8 cellular contexts compared by ENCODE assay signal in genomic region chr11:64269380-64270234, GRCh38. TPM values are rescaled to one million over a fixed set of nuclear protein-coding genes. Genes with fewer than 3 reads are reported as not detected.
DNase-seq lines count a peak whose midpoint lies in the region; ATAC-seq lines count a peak whose summit lies in the region.

No MANE protein-coding gene starts in this region.

- peaks cover 37% of the 10 kb centered on the region for H3K36me3 Mint-ChIP-seq in effector memory CD8-positive, alpha-beta T cell (ENCODE audit: insufficient read depth)
- H3K36me3 Mint-ChIP-seq in memory B cell, result no peaks in the 10 kb centered on the region

- H3K4me3 Mint-ChIP-seq in effector memory CD8-positive, alpha-beta T cell, result peak overlapping the region; percentile 96 to 97
- peak overlapping the region; percentile 97 for H3K4me3 Mint-ChIP-seq in memory B cell

- DNase-seq in COLO829 (ENCODE audit: low spot score) (peak; percentile 92), HT-29 (ENCODE audit: low spot score) (peak; percentile 99), memory B cell (ENCODE audit: low spot score in 2 of 2) (peak; percentile 88 to 91)
- peak; percentile 95 for DNase-seq in NK-92 treated with Interleukin-12 subunit alpha and Interleukin-12 subunit beta, amount 100 ng/mL, for 24 hours (lab: John Stamatoyannopoulos, UW)
- DNase-seq in activated CD8-positive, alpha-beta memory T cell treated with anti-CD3 and anti-CD28 coated beads for 4 hours (ENCODE audit: low read depth in 2 of 2), result peak; percentile 94 to 96
- DNase-seq in effector memory CD8-positive, alpha-beta T cell, result peak; percentile 96 to 97 (median 97)
- DNase-seq in stimulated activated CD8-positive, alpha-beta memory T cell treated with anti-CD3 and anti-CD28 coated beads, Interleukin-12 subunit alpha, Interleukin-12 subunit beta, amount 100 ng/mL, for 1 hour (ENCODE audit: low read depth), result peak; percentile 96

- ATAC-seq in GM21360 (IDR thresholded peaks at IDR 0.05; ENCODE audit: unreplicated experiment), result peak; percentile 51
- peak; percentile 75 for ATAC-seq in effector memory CD8-positive, alpha-beta T cell (replicated peaks)
- ATAC-seq in memory B cell (ENCODE audit: low read depth), result peak; percentile 70

- peaks cover 18 to 24% of the 10 kb centered on the region in 2 donors for H3K4me1 Mint-ChIP-seq in effector memory CD8-positive, alpha-beta T cell (ENCODE audit: low read depth in 2 of 2)
- H3K4me1 Mint-ChIP-seq in memory B cell, result peaks cover 13% of the 10 kb centered on the region

- peak overlapping the region; percentile 96 to 98 for H3K27ac Mint-ChIP-seq in effector memory CD8-positive, alpha-beta T cell
- H3K27ac Mint-ChIP-seq in memory B cell, result peak overlapping the region; percentile 95

- no peaks in the 10 kb centered on the region for H3K27me3 Mint-ChIP-seq in effector memory CD8-positive, alpha-beta T cell
- H3K27me3 Mint-ChIP-seq in memory B cell, result no peaks in the 10 kb centered on the region

- no peaks in the 10 kb centered on the region for H3K9me3 Mint-ChIP-seq in effector memory CD8-positive, alpha-beta T cell
- no peaks in the 10 kb centered on the region for H3K9me3 Mint-ChIP-seq in memory B cell

RNA-seq across cellular contexts. Expression of gene BAD, which starts 14.9 kb away (rescaled TPM):
- 159 and 160 TPM in 2 replicates for total RNA-seq in HT-29 (2014; rRNA removed; shearing (Covaris generic))

RNA-seq across cellular contexts. Expression of gene GPR137, which starts 16.0 kb away (rescaled TPM):
- 23.9 and 36.5 TPM in 2 replicates for total RNA-seq in HT-29 (2014; rRNA removed; shearing (Covaris generic))

RNA-seq across cellular contexts. Expression of gene PLCB3, which starts 18.3 kb away (rescaled TPM):
- total RNA-seq in HT-29 (2014; rRNA removed; shearing (Covaris generic)), result 130 and 137 TPM in 2 replicates

RNA-seq across cellular contexts. Expression of gene KCNK4, which starts 21.5 kb away (rescaled TPM):
- not detected in 2 replicates for total RNA-seq in HT-29 (2014; rRNA removed; shearing (Covaris generic))

RNA-seq across cellular contexts. Expression of gene PPP1R14B, which starts 22.9 kb away (rescaled TPM):
- total RNA-seq in HT-29 (2014; rRNA removed; shearing (Covaris generic)), result 643 and 699 TPM in 2 replicates

Comparison
In these comparisons a context has a peak if more than half of its experiments do, and no peak if none do; other contexts are left out.
1. Peak in every context shown above with its lines: DNase-seq and ATAC-seq.